13 cellular contexts compared by ENCODE assay signal in the genomic region with DNA sequence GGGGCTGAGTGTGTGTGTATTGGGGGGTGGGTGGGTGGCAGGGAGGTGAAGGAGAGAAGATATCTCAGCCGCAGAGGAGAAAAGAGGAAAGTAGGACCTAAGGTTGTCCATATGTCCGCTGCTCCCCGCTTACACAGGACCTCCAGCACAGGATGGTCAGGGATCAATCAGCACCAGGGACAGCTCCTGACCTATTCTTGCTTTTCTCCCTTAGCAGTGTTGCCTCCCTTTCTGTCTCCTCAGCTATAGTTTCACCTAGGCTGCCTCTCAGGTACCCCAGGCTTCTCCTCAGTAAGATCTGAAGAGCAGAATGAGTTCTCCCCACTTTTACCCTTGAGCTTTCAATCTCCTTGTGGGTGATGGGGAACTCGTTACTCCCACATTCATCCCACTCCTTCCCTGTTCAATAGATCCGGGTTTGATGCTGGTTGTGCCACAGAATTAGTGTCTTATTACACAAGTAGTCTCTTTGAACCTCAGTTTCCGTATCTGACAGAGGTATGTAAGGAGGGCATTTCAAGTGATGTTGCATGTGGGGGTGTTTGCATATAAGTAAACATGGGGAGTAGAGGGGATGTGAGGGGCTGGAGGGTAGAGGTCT. TPM values are rescaled to one million over a fixed set of nuclear protein-coding genes. Genes with fewer than 3 reads are reported as not detected.
DNase-seq lines count a peak whose midpoint lies in the region; ATAC-seq, FAIRE-seq and TF ChIP-seq lines count a peak whose summit lies in the region.
"Had no signal": no experiment of that assay in that cellular context is flagged by ENCODE, and none has a peak within 500 bp of the region (broad histone marks: within the 10 kb centered on the region; RNA-seq: fewer than 3 reads in every experiment).

No MANE protein-coding gene starts in this region.

- H4K20me1 ChIP-seq in endothelial cell of umbilical vein (replicated peaks; ENCODE audit: control insufficient read depth, extremely low read depth, insufficient read depth, low read length): no peaks in the 10 kb centered on the region

- intact Hi-C loops in heart left ventricle (cut with DNase I): loop anchor here in 1 of 10 donors (2.0 kb wide), 1 partner anchor 20 kb away; no protein-coding TSS in a partner anchor
- intact Hi-C loops in endothelial cell of umbilical vein (cut with micrococcal nuclease): loop anchor here (2.0 kb wide), 1 partner anchor 62 kb away; the partner anchor contains the start of gene SLC6A9
- intact Hi-C loops in CD4-positive, alpha-beta memory T cell (cut with micrococcal nuclease): no loop called here

- no peak overlapping the region for H3K9ac ChIP-seq in endothelial cell of umbilical vein (replicated peaks; ENCODE audit: extremely low read depth, insufficient read depth, low read length)

- H3K36me3 ChIP-seq in cardiac muscle cell (no peaks in the 10 kb centered on the region), heart left ventricle (peaks cover 0 to 56% (median 32%) of the 10 kb centered on the region in 9 donors), endothelial cell of umbilical vein (ENCODE audit: control insufficient read depth in 2 of 2, extremely low read depth in 1 of 2, insufficient read depth in 2 of 2, low read length in 2 of 2) (peaks cover 0 to 14% of the 10 kb centered on the region in 2 experiments)
- peaks cover 6% of the 10 kb centered on the region for H3K36me3 ChIP-seq in CD4-positive, alpha-beta memory T cell (ENCODE audit: insufficient read depth, low read length)

- peak overlapping the region in 1 of 8 donors; percentile 6 for H3K4me3 Mint-ChIP-seq in CD4-positive, alpha-beta memory T cell

- H3K4me1 ChIP-seq in cardiac muscle cell (ENCODE audit: low read depth) (peaks cover 3% of the 10 kb centered on the region), heart left ventricle (peaks cover 0 to 19% (median 10%) of the 10 kb centered on the region in 12 donors), endothelial cell of umbilical vein (ENCODE audit: control insufficient read depth, extremely low read depth, insufficient read depth, low read length) (peaks cover 7% of the 10 kb centered on the region)
- peaks cover 16% of the 10 kb centered on the region for H3K4me1 ChIP-seq in CD4-positive, alpha-beta memory T cell (ENCODE audit: insufficient read depth, low read length)

- no peaks in the 10 kb centered on the region for H3K9me3 ChIP-seq in cardiac muscle cell (ENCODE audit: low read depth)
- no peaks in the 10 kb centered on the region for H3K9me3 ChIP-seq in heart left ventricle
- no peaks in the 10 kb centered on the region for H3K9me3 ChIP-seq in endothelial cell of umbilical vein (replicated peaks; ENCODE audit: control insufficient read depth, insufficient read depth, low read length)
- no peaks in the 10 kb centered on the region for H3K9me3 ChIP-seq in CD4-positive, alpha-beta memory T cell (ENCODE audit: control insufficient read depth in 1 of 2, low read length in 2 of 2)

- H3K36me3 Mint-ChIP-seq in CD4-positive, alpha-beta memory T cell: peaks cover 3 to 17% of the 10 kb centered on the region in 2 donors
- H3K36me3 Mint-ChIP-seq: activated naive CD8-positive, alpha-beta T cell treated with anti-CD3 and anti-CD28 coated beads, Interleukin-2, amount 10 ng/mL, durations not matched to agents 7 days and 5 days; natural killer cell treated with Interleukin-12 subunit alpha and Interleukin-12 subunit beta and Interleukin-15 and Interleukin-18, amount 100 ng/mL, for 72 hours had no signal

- 79 to 82% (median 80%) methylated on average over 6 of the region's 6 CpGs for WGBS in heart left ventricle, 4 donors

- ATAC-seq in heart left ventricle: no peak
- no peak for ATAC-seq in GM21381 (IDR thresholded peaks at IDR 0.05; ENCODE audit: unreplicated experiment)
- ATAC-seq: natural killer cell treated with Interleukin-12 subunit alpha and Interleukin-12 subunit beta and Interleukin-15 and Interleukin-18, amount 100 ng/mL, for 72 hours; stimulated activated effector memory CD8-positive, alpha-beta T cell treated with anti-CD3 and anti-CD28 coated beads, Interleukin-12 subunit alpha, Interleukin-12 subunit beta, amount 100 ng/mL, for 72 hours had no signal

- H3K79me2 ChIP-seq in endothelial cell of umbilical vein (ENCODE audit: control insufficient read depth, insufficient read depth, low read length): peaks cover 4% of the 10 kb centered on the region

- H2AFZ ChIP-seq in endothelial cell of umbilical vein (ENCODE audit: low read depth, low read length): no peak overlapping the region

- CTCF ChIA-PET in endothelial cell of umbilical vein (lab: Charles Lee): interaction anchor here (0.6 to 2.7 kb wide), 3 partner anchors 21 to 205 kb away, joined by 4 to 7 read pairs (median 5); partner anchors contain the start of gene IPO13
- CTCF ChIA-PET in CD4-positive, alpha-beta memory T cell (lab: Charles Lee; ENCODE audit: partially characterized antibody): no interaction called here

- dilution Hi-C loops in endothelial cell of umbilical vein (cut with MboI; ENCODE audit: extremely low pct_ligation_motif_present, low sequenced_read_pairs): no loop called here

- H3K27me3 ChIP-seq in cardiac muscle cell (no peaks in the 10 kb centered on the region), heart left ventricle (no peaks in the 10 kb centered on the region), endothelial cell of umbilical vein (ENCODE audit: control insufficient read depth in 2 of 2, insufficient read depth in 2 of 2, low read length in 2 of 2) (no peaks in the 10 kb centered on the region)
- no peaks in the 10 kb centered on the region for H3K27me3 ChIP-seq in CD4-positive, alpha-beta memory T cell (ENCODE audit: insufficient read depth, low read length)

- H3K4me1 Mint-ChIP-seq in CD4-positive, alpha-beta memory T cell: peaks cover 15 to 30% (median 22%) of the 10 kb centered on the region in 4 donors

- no TSS peak for BruUV-seq in endothelial cell of umbilical vein (replicated peaks; lab: Mats Ljungman, UMichigan)

- H3K27ac ChIP-seq in cardiac muscle cell (no peak overlapping the region), heart left ventricle (no peak overlapping the region), endothelial cell of umbilical vein (ENCODE audit: insufficient read depth, low read depth, low read length) (no peak overlapping the region)
- no peak overlapping the region for H3K27ac ChIP-seq in CD4-positive, alpha-beta memory T cell (ENCODE audit: low read depth, low read length)

- H3K27me3 Mint-ChIP-seq in CD4-positive, alpha-beta memory T cell: no peaks in the 10 kb centered on the region
- H3K27me3 Mint-ChIP-seq: activated naive CD8-positive, alpha-beta T cell treated with anti-CD3 and anti-CD28 coated beads, Interleukin-2, amount 10 ng/mL, durations not matched to agents 7 days and 5 days; natural killer cell treated with Interleukin-12 subunit alpha and Interleukin-12 subunit beta and Interleukin-15 and Interleukin-18, amount 100 ng/mL, for 72 hours had no signal

- no peak overlapping the region for H3K27ac Mint-ChIP-seq in CD4-positive, alpha-beta memory T cell
- H3K27ac Mint-ChIP-seq: activated naive CD8-positive, alpha-beta T cell treated with anti-CD3 and anti-CD28 coated beads, Interleukin-2, amount 10 ng/mL, durations not matched to agents 7 days and 5 days had no signal

- H3K4me2 ChIP-seq in endothelial cell of umbilical vein (ENCODE audit: insufficient read depth, low read length): no peak overlapping the region

- FAIRE-seq in endothelial cell of umbilical vein (lab: Jason Lieb, UNC) (peak; percentile 65), urothelium cell line (lab: Jason Lieb, UNC) (no peak)
- FAIRE-seq: GM12891 had no signal

- POLR2A ChIA-PET in endothelial cell of umbilical vein (lab: Charles Lee): no interaction called here
- POLR2A ChIA-PET in CD4-positive, alpha-beta memory T cell (lab: Charles Lee; ENCODE audit: partially characterized antibody): no interaction called here

- TF ChIP-seq CTCF in cardiac muscle cell (IDR thresholded peaks at IDR 0.05; ENCODE audit: low read depth, low read length): no peak
- TF ChIP-seq CTCF in heart left ventricle (IDR thresholded peaks at IDR 0.05): no peak
- no peak for TF ChIP-seq CTCF in endothelial cell of umbilical vein (IDR thresholded peaks at IDR 0.05; ENCODE audit: extremely low read depth in 1 of 2, insufficient read depth in 1 of 2, low read depth in 1 of 2, low read length in 2 of 2)

- peaks cover 0 to 2% (median 0%) of the 10 kb centered on the region in 8 donors for H3K9me3 Mint-ChIP-seq in CD4-positive, alpha-beta memory T cell
- H3K9me3 Mint-ChIP-seq: activated naive CD8-positive, alpha-beta T cell treated with anti-CD3 and anti-CD28 coated beads, Interleukin-2, amount 10 ng/mL, durations not matched to agents 7 days and 5 days; natural killer cell treated with Interleukin-12 subunit alpha and Interleukin-12 subunit beta and Interleukin-15 and Interleukin-18, amount 100 ng/mL, for 72 hours; stimulated activated effector memory CD8-positive, alpha-beta T cell treated with anti-CD3 and anti-CD28 coated beads, Interleukin-12 subunit alpha, Interleukin-12 subunit beta, amount 100 ng/mL, for 72 hours had no signal

- no peak for TF ChIP-seq POLR2A in heart left ventricle (IDR thresholded peaks at IDR 0.05)
- no peak for TF ChIP-seq POLR2A in endothelial cell of umbilical vein (IDR thresholded peaks at IDR 0.05; ENCODE audit: low read depth, low read length)

- DNase-seq in cardiac muscle cell (ENCODE audit: low read depth in 1 of 2, low spot score in 1 of 2) (peak; percentile 50 to 79), heart left ventricle (no peak), RPMI7951 (ENCODE audit: low read depth) (peak; percentile 50), endothelial cell of umbilical vein (ENCODE audit: low read depth, low spot score) (peak; percentile 24), urothelium cell line (ENCODE audit: low spot score) (peak; percentile 56), NCI-H128 (lab: John Stamatoyannopoulos, UW; ENCODE audit: unreplicated experiment) (no peak)
- DNase-seq in CD4-positive, alpha-beta memory T cell: no peak
- DNase-seq: activated naive CD8-positive, alpha-beta T cell treated with anti-CD3 and anti-CD28 coated beads, Interleukin-2, amount 10 ng/mL, durations not matched to agents 7 days and 5 days; stimulated activated CD4-positive, alpha-beta T cell treated with anti-CD3 and anti-CD28 coated beads, Interleukin-12 subunit alpha, Interleukin-12 subunit beta, amount 100 ng/mL, for 4 hours had no signal

- no peaks in the 10 kb centered on the region for H3K9me1 ChIP-seq in endothelial cell of umbilical vein (replicated peaks; ENCODE audit: control insufficient read depth, extremely low read depth, insufficient read depth, low read length)

- H3K4me3 ChIP-seq in cardiac muscle cell (no peak overlapping the region), heart left ventricle (no peak overlapping the region), endothelial cell of umbilical vein (replicated peaks in 1 of 3; ENCODE audit: insufficient read depth in 1 of 3, low read depth in 1 of 3, low read length in 3 of 3) (no peak overlapping the region)
- no peak overlapping the region for H3K4me3 ChIP-seq in CD4-positive, alpha-beta memory T cell (ENCODE audit: low read length in 2 of 2)

RNA-seq across cellular contexts. Expression of gene DPH2, which starts 1.4 kb away (rescaled TPM):
- 17.1 and 20.7 TPM in 2 replicates for total RNA-seq in cardiac muscle cell
- 21.5 and 38.6 TPM in 2 replicates for polyA plus RNA-seq in cardiac muscle cell
- total RNA-seq in heart left ventricle: 10 to 100 TPM; 13.2 to 36.7 (median 14.7) TPM
- polyA plus RNA-seq in heart left ventricle: 10 to 100 TPM in 1 of 2 donors, 1 to 10 TPM in 1; 8.0 to 65.6 TPM
- total RNA-seq in RPMI7951 (2014; rRNA removed; shearing (Covaris generic)): 25.5 and 27.6 TPM in 2 replicates
- 26.6 and 28.1 TPM in 2 replicates for total RNA-seq in endothelial cell of umbilical vein
- polyA plus RNA-seq in endothelial cell of umbilical vein: 59.1 and 59.6 TPM in 2 replicates
- polyA plus RNA-seq in endothelial cell of umbilical vein (2011; cell fraction: cytosol; rRNA removed): 34.0 and 36.6 TPM in 2 replicates
- 110 and 115 TPM in 2 replicates for polyA plus RNA-seq in endothelial cell of umbilical vein (2011; cell fraction: nucleus; rRNA removed)
- 19.2 and 24.4 TPM in 2 replicates for polyA plus RNA-seq in endothelial cell of umbilical vein (2012)
- 36.3 and 47.4 TPM in 2 replicates for polyA minus RNA-seq in endothelial cell of umbilical vein
- polyA minus RNA-seq in endothelial cell of umbilical vein (2011; cell fraction: cytosol; rRNA and poly(A)+ RNA removed): 31.5 TPM
- polyA minus RNA-seq in endothelial cell of umbilical vein (2011; cell fraction: nucleus; rRNA and poly(A)+ RNA removed): 28.1 and 35.4 TPM in 2 replicates
- 10 to 100 TPM; 25.5 to 28.5 TPM for total RNA-seq in CD4-positive, alpha-beta memory T cell
- polyA plus RNA-seq in CD4-positive, alpha-beta memory T cell: 10 to 100 TPM; 29.1 to 33.1 TPM

RNA-seq across cellular contexts. Expression of gene ATP6V0B, which starts 6.3 kb away (rescaled TPM):
- 87.5 and 171 TPM in 2 replicates for total RNA-seq in cardiac muscle cell
- polyA plus RNA-seq in cardiac muscle cell: 263 and 316 TPM in 2 replicates
- 100 to 1,000 TPM in 3 of 9 donors, 10 to 100 TPM in 6; 71.4 to 140 (median 93.2) TPM for total RNA-seq in heart left ventricle
- polyA plus RNA-seq in heart left ventricle: 100 to 1,000 TPM in 1 of 2 donors, 10 to 100 TPM in 1; 84.7 to 235 TPM
- 221 and 293 TPM in 2 replicates for total RNA-seq in RPMI7951 (2014; rRNA removed; shearing (Covaris generic))
- 105 and 110 TPM in 2 replicates for total RNA-seq in endothelial cell of umbilical vein
- 325 and 372 TPM in 2 replicates for polyA plus RNA-seq in endothelial cell of umbilical vein
- polyA plus RNA-seq in endothelial cell of umbilical vein (2011; cell fraction: cytosol; rRNA removed): 176 and 182 TPM in 2 replicates
- 135 and 137 TPM in 2 replicates for polyA plus RNA-seq in endothelial cell of umbilical vein (2011; cell fraction: nucleus; rRNA removed)
- polyA plus RNA-seq in endothelial cell of umbilical vein (2012): 71.5 and 78.9 TPM in 2 replicates
- 110 and 148 TPM in 2 replicates for polyA minus RNA-seq in endothelial cell of umbilical vein
- polyA minus RNA-seq in endothelial cell of umbilical vein (2011; cell fraction: cytosol; rRNA and poly(A)+ RNA removed): 104 TPM
- polyA minus RNA-seq in endothelial cell of umbilical vein (2011; cell fraction: nucleus; rRNA and poly(A)+ RNA removed): 28.4 and 32.8 TPM in 2 replicates
- 10 to 100 TPM; 59.8 to 73.9 TPM for total RNA-seq in CD4-positive, alpha-beta memory T cell
- 100 to 1,000 TPM; 186 to 310 TPM for polyA plus RNA-seq in CD4-positive, alpha-beta memory T cell

RNA-seq across cellular contexts. Expression of gene B4GALT2, which starts 10.6 kb away (rescaled TPM):
- 81.6 and 83.3 TPM in 2 replicates for total RNA-seq in cardiac muscle cell
- polyA plus RNA-seq in cardiac muscle cell: 97.4 and 97.6 TPM in 2 replicates
- total RNA-seq in heart left ventricle: 10 to 100 TPM; 26.8 to 65.0 (median 40.2) TPM
- polyA plus RNA-seq in heart left ventricle: 10 to 100 TPM; 29.2 to 65.7 TPM
- 69.8 and 78.1 TPM in 2 replicates for total RNA-seq in RPMI7951 (2014; rRNA removed; shearing (Covaris generic))
- 77.7 and 80.0 TPM in 2 replicates for total RNA-seq in endothelial cell of umbilical vein
- 103 and 145 TPM in 2 replicates for polyA plus RNA-seq in endothelial cell of umbilical vein
- polyA plus RNA-seq in endothelial cell of umbilical vein (2011; cell fraction: cytosol; rRNA removed): 50.3 and 64.8 TPM in 2 replicates
- polyA plus RNA-seq in endothelial cell of umbilical vein (2011; cell fraction: nucleus; rRNA removed): 26.6 and 28.8 TPM in 2 replicates
- 56.9 and 64.4 TPM in 2 replicates for polyA plus RNA-seq in endothelial cell of umbilical vein (2012)
- polyA minus RNA-seq in endothelial cell of umbilical vein: 55.0 and 72.4 TPM in 2 replicates
- 29.3 TPM for polyA minus RNA-seq in endothelial cell of umbilical vein (2011; cell fraction: cytosol; rRNA and poly(A)+ RNA removed)
- polyA minus RNA-seq in endothelial cell of umbilical vein (2011; cell fraction: nucleus; rRNA and poly(A)+ RNA removed): 14.2 and 20.9 TPM in 2 replicates
- total RNA-seq in CD4-positive, alpha-beta memory T cell: 1 to 10 TPM in 1 of 2 experiments, under 1 TPM in 1; 0.58 to 2.1 TPM
- polyA plus RNA-seq in CD4-positive, alpha-beta memory T cell: 1 to 10 TPM in 1 of 2 donors, under 1 TPM in 1; 0.26 to 1.5 TPM

RNA-seq across cellular contexts. Expression of gene IPO13, which starts 21.7 kb away (rescaled TPM):
- total RNA-seq in cardiac muscle cell: 26.2 and 29.2 TPM in 2 replicates
- 27.9 and 28.6 TPM in 2 replicates for polyA plus RNA-seq in cardiac muscle cell
- 10 to 100 TPM; 51.4 to 71.0 (median 56.7) TPM for total RNA-seq in heart left ventricle
- 10 to 100 TPM; 29.9 to 46.9 TPM for polyA plus RNA-seq in heart left ventricle
- 23.2 and 25.8 TPM in 2 replicates for total RNA-seq in RPMI7951 (2014; rRNA removed; shearing (Covaris generic))
- 25.8 and 29.3 TPM in 2 replicates for total RNA-seq in endothelial cell of umbilical vein
- polyA plus RNA-seq in endothelial cell of umbilical vein: 28.9 and 32.3 TPM in 2 replicates
- polyA plus RNA-seq in endothelial cell of umbilical vein (2011; cell fraction: cytosol; rRNA removed): 17.2 and 17.7 TPM in 2 replicates
- polyA plus RNA-seq in endothelial cell of umbilical vein (2011; cell fraction: nucleus; rRNA removed): 46.6 and 56.9 TPM in 2 replicates
- polyA plus RNA-seq in endothelial cell of umbilical vein (2012): 20.9 and 23.8 TPM in 2 replicates
- polyA minus RNA-seq in endothelial cell of umbilical vein: 36.1 and 41.8 TPM in 2 replicates
- 9.4 TPM for polyA minus RNA-seq in endothelial cell of umbilical vein (2011; cell fraction: cytosol; rRNA and poly(A)+ RNA removed)
- polyA minus RNA-seq in endothelial cell of umbilical vein (2011; cell fraction: nucleus; rRNA and poly(A)+ RNA removed): 12.2 and 18.2 TPM in 2 replicates
- total RNA-seq in CD4-positive, alpha-beta memory T cell: 10 to 100 TPM; 18.5 to 20.0 TPM
- polyA plus RNA-seq in CD4-positive, alpha-beta memory T cell: 10 to 100 TPM in 1 of 2 donors, 1 to 10 TPM in 1; 7.5 to 16.8 TPM

RNA-seq across cellular contexts. Expression of gene CCDC24, which starts 23.0 kb away (rescaled TPM):
- total RNA-seq in cardiac muscle cell: 20.8 and 26.5 TPM in 2 replicates
- 27.9 and 29.7 TPM in 2 replicates for polyA plus RNA-seq in cardiac muscle cell
- total RNA-seq in heart left ventricle: 1 to 10 TPM in 7 of 9 donors, under 1 TPM in 2; 0.67 to 3.4 (median 1.3) TPM
- polyA plus RNA-seq in heart left ventricle: 1 to 10 TPM in 1 of 2 donors, under 1 TPM in 1; 0.90 to 1.2 TPM
- total RNA-seq in RPMI7951 (2014; rRNA removed; shearing (Covaris generic)): 5.5 and 5.9 TPM in 2 replicates
- total RNA-seq in endothelial cell of umbilical vein: 2.2 and 2.8 TPM in 2 replicates
- polyA plus RNA-seq in endothelial cell of umbilical vein: 3.1 and 3.4 TPM in 2 replicates
- polyA plus RNA-seq in endothelial cell of umbilical vein (2011; cell fraction: cytosol; rRNA removed): 1.3 and 2.4 TPM in 2 replicates
- 4.5 and 6.8 TPM in 2 replicates for polyA plus RNA-seq in endothelial cell of umbilical vein (2011; cell fraction: nucleus; rRNA removed)
- 2.6 and 2.8 TPM in 2 replicates for polyA plus RNA-seq in endothelial cell of umbilical vein (2012)
- 0.45 and 0.46 TPM in 2 replicates for polyA minus RNA-seq in endothelial cell of umbilical vein
- not detected for polyA minus RNA-seq in endothelial cell of umbilical vein (2011; cell fraction: cytosol; rRNA and poly(A)+ RNA removed)
- polyA minus RNA-seq in endothelial cell of umbilical vein (2011; cell fraction: nucleus; rRNA and poly(A)+ RNA removed): 0.63 and 1.7 TPM in 2 replicates
- total RNA-seq in CD4-positive, alpha-beta memory T cell: 1 to 10 TPM; 1.5 to 1.9 TPM
- polyA plus RNA-seq in CD4-positive, alpha-beta memory T cell: 1 to 10 TPM; 1.1 to 1.4 TPM

Comparison
In these comparisons a context has a peak if more than half of its experiments do, and no peak if none do; other contexts are left out.
1. DNase-seq: peak in cardiac muscle cell (2 of 2), RPMI7951 (single experiment), endothelial cell of umbilical vein (single experiment) and urothelium cell line (single experiment); none in heart left ventricle (0 of 5), CD4-positive, alpha-beta memory T cell (0 of 5) and NCI-H128 (single experiment).
2. RNA of gene B4GALT2, which starts 10.6 kb away (total RNA-seq): 81.6 to 83.3 TPM in cardiac muscle cell, 77.7 to 80.0 TPM in endothelial cell of umbilical vein, 69.8 to 78.1 TPM in RPMI7951 and 26.8 to 65.0 TPM in heart left ventricle; 0.58 to 2.1 TPM in CD4-positive, alpha-beta memory T cell; every median in the first group is over 4 times any median in the second.